21 cellular contexts compared by ENCODE assay signal in genomic region chr4:188091-188490, GRCh38.
"Had no signal": no experiment of that assay in that cellular context is flagged by ENCODE, and none has a peak within 500 bp of the region (broad histone marks: within the 10 kb centered on the region; RNA-seq: fewer than 3 reads in every experiment).

No MANE protein-coding gene starts in this region.

- H3K9ac ChIP-seq: SK-N-SH had no signal

- H3K27ac ChIP-seq: RWPE1 had no signal

- DNase-seq: IMR-90, NCI-H1092, NCI-H1105 treated with DMSO at 0.1 percent for 48 hours, NCI-H1417 treated with DMSO at 0.1 percent for 48 hours, NCI-H146, NCI-H1694 treated with DMSO at 0.1 percent for 48 hours, NCI-H1930, NCI-H2081, NCI-H2107, NCI-H226, NCI-H446, NCI-H510A, NCI-H524 treated with DMSO at 0.1 percent for 48 hours, NCI-H69, NCI-H774, PC-3, SHP77, SK-N-SH, SW 1271 had no signal

- ATAC-seq: Panc1, PC-3 had no signal

- H3K4me2 ChIP-seq: SK-N-SH had no signal
